In the genomic region with DNA sequence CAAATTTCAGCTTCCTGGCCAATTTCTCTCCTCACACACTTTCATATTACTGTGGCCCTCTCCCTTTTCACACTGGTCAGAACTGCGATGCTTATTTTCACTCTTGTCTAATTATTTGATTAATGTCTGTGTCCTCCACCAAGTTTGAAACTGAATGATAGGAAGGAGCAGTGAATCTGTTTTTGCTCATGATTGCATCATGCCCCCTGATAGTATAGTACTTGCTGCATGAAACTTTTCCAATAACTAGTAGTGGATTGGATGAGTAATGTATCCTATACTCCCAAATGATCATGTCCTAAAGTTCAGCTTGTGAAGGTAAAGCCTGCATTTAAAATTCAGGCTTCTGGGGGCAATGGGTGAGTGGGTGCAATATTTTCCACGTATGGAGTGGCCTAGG, we compare ENCODE assay signal across 1 cellular context.
TF ChIP-seq lines count a peak whose summit lies in the region.

No MANE protein-coding gene starts in this region.

TF ChIP-seq in K562, 482 proteins besides CTCF, POLR2A, EP300 and RAD21 (continued from another document):
- TF ChIP-seq, protein P1, sequence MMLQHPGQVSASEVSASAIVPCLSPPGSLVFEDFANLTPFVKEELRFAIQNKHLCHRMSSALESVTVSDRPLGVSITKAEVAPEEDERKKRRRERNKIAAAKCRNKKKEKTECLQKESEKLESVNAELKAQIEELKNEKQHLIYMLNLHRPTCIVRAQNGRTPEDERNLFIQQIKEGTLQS (IDR thresholded peaks at IDR 0.05) = peak; percentile 60; the same call in 1 of the 2 replicates
- TF ChIP-seq, protein P1 (CRISPR knock-in tag; conservative IDR thresholded peaks at IDR 0.05) = no peak
- no peak for TF ChIP-seq CEBPG (CRISPR knock-in tag; IDR thresholded peaks at IDR 0.05)
- TF ChIP-seq CEBPG (tag; conservative IDR thresholded peaks at IDR 0.05 in 1 of 2, IDR thresholded peaks at IDR 0.05 in 1 of 2) = peak; percentile 53 to 82; a peak in 3 of 4 replicates
- TF ChIP-seq THRA (IDR thresholded peaks at IDR 0.05) = no peak
- TF ChIP-seq SETDB1 (IDR thresholded peaks at IDR 0.05; ENCODE audit: low read length) = no peak
- TF ChIP-seq REST (CRISPR knock-in tag; IDR thresholded peaks at IDR 0.05; ENCODE audit: low read depth) = no peak
- no peak for TF ChIP-seq NR4A1 (CRISPR knock-in tag; IDR thresholded peaks at IDR 0.05)
- no peak for TF ChIP-seq NR4A1 (tag; IDR thresholded peaks at IDR 0.05)
- peak; percentile 57; the same call in 1 of the 2 replicates for TF ChIP-seq ATF4 (CRISPR knock-in tag; IDR thresholded peaks at IDR 0.05)
TF ChIP-seq in K562: peak in this region for 5.
